Comparison of ENCODE assay signal across 10 cellular contexts in genomic region chr6:123925360-123925759, GRCh38.
DNase-seq lines count a peak whose midpoint lies in the region; ATAC-seq and TF ChIP-seq lines count a peak whose summit lies in the region.
"Had no signal": no experiment of that assay in that cellular context is flagged by ENCODE, and none has a peak within 500 bp of the region (broad histone marks: within the 10 kb centered on the region; RNA-seq: fewer than 3 reads in every experiment).

No MANE protein-coding gene starts in this region.

- H3K4me2 ChIP-seq in PC-9, result no peak overlapping the region
- H3K4me2 ChIP-seq: neural progenitor cell had no signal

- no peaks in the 10 kb centered on the region; the same call in 1 of the 2 replicates for H3F3A ChIP-seq in PC-9 (ENCODE audit: insufficient read depth, low read depth)

- H3K9me3 Mint-ChIP-seq in activated naive CD4-positive, alpha-beta T cell treated with anti-CD3 and anti-CD28 coated beads for 36 hours, result peaks cover 3% of the 10 kb centered on the region
- H3K9me3 Mint-ChIP-seq in mesothelial cell of epicardium, result peaks cover 8% of the 10 kb centered on the region
- H3K9me3 Mint-ChIP-seq: neural progenitor cell; stimulated activated memory B cell treated with anti-CD40 and anti-IgM and Interleukin-4, amounts not matched to agents 10 μg/mL and 1 μg/mL and 100 μg/mL, for 72 hours had no signal

- H4K20me1 ChIP-seq in PC-9 (ENCODE audit: insufficient read depth), result no peaks in the 10 kb centered on the region

- CTCF ChIA-PET in RWPE1 (lab: Yijun Ruan, JAX) (interaction anchor here (1.4 kb wide), 1 partner anchor 123 kb away, joined by 4 read pairs; no protein-coding TSS in a partner anchor), PC-9 (lab: Charles Lee) (no interaction called here)
- CTCF ChIA-PET in activated naive CD4-positive, alpha-beta T cell treated with anti-CD3 and anti-CD28 coated beads for 36 hours (lab: Charles Lee), result no interaction called here

- no peaks in the 10 kb centered on the region for H3K9me3 ChIP-seq in PC-9 (ENCODE audit: insufficient read depth, low read depth)

- H3K36me3 ChIP-seq in PC-9 (ENCODE audit: low read depth), result no peaks in the 10 kb centered on the region
- H3K36me3 ChIP-seq: neural progenitor cell had no signal

- no peaks in the 10 kb centered on the region for H3K79me2 ChIP-seq in PC-9 (ENCODE audit: low read depth)

- no peak overlapping the region for H2AFZ ChIP-seq in PC-9
- H2AFZ ChIP-seq: neural progenitor cell had no signal

- TF ChIP-seq CTCF in RWPE1 (conservative IDR thresholded peaks at IDR 0.05; ENCODE audit: low read depth) (no peak), PC-9 (conservative IDR thresholded peaks at IDR 0.05) (no peak), mesothelial cell of epicardium (IDR thresholded peaks at IDR 0.05; ENCODE audit: unreplicated experiment) (no peak)

- BruUV-seq in PC-9 (replicated peaks; lab: Mats Ljungman, UMichigan), result no TSS peak

- no peaks in the 10 kb centered on the region for H3K36me3 Mint-ChIP-seq in activated naive CD4-positive, alpha-beta T cell treated with anti-CD3 and anti-CD28 coated beads for 36 hours (ENCODE audit: low read depth)
- H3K36me3 Mint-ChIP-seq in mesothelial cell of epicardium, result no peaks in the 10 kb centered on the region
- H3K36me3 Mint-ChIP-seq: neural progenitor cell; stimulated activated memory B cell treated with anti-CD40 and anti-IgM and Interleukin-4, amounts not matched to agents 10 μg/mL and 1 μg/mL and 100 μg/mL, for 72 hours had no signal

- DNase-seq in DMS153 treated with DMSO at 0.1 percent for 48 hours (lab: John Stamatoyannopoulos, UW; ENCODE audit: unreplicated experiment) (peak; percentile 24), RWPE1 (ENCODE audit: low spot score) (peak; percentile 51), NCI-H2196 (lab: John Stamatoyannopoulos, UW; ENCODE audit: unreplicated experiment) (no peak), PC-9 (no peak), mesothelial cell of epicardium (ENCODE audit: low spot score in 2 of 2, unreplicated experiment in 2 of 2) (no peak)
- DNase-seq in activated naive CD4-positive, alpha-beta T cell treated with anti-CD3 and anti-CD28 coated beads for 36 hours, result no peak

- no peaks in the 10 kb centered on the region for H3K4me1 ChIP-seq in PC-9 (replicated peaks; ENCODE audit: insufficient read depth)
- H3K4me1 ChIP-seq: neural progenitor cell had no signal

- H3K4me3 ChIP-seq in PC-9, result no peak overlapping the region
- H3K4me3 ChIP-seq: neural progenitor cell had no signal

- POLR2A ChIA-PET in RWPE1 (lab: Yijun Ruan, JAX; ENCODE audit: low non-redundant PET), result no interaction called here
- POLR2A ChIA-PET in PC-9 (lab: Charles Lee; ENCODE audit: unreplicated experiment), result no interaction called here

- no peak overlapping the region for H3K27ac Mint-ChIP-seq in activated naive CD4-positive, alpha-beta T cell treated with anti-CD3 and anti-CD28 coated beads for 36 hours
- H3K27ac Mint-ChIP-seq in mesothelial cell of epicardium, result no peak overlapping the region
- H3K27ac Mint-ChIP-seq: neural progenitor cell; stimulated activated memory B cell treated with anti-CD40 and anti-IgM and Interleukin-4, amounts not matched to agents 10 μg/mL and 1 μg/mL and 100 μg/mL, for 72 hours had no signal

- H3K27ac ChIP-seq in RWPE1 (no peak overlapping the region), PC-9 (no peak overlapping the region)
- H3K27ac ChIP-seq: neural progenitor cell had no signal

- no peaks in the 10 kb centered on the region for H3K27me3 Mint-ChIP-seq in activated naive CD4-positive, alpha-beta T cell treated with anti-CD3 and anti-CD28 coated beads for 36 hours (ENCODE audit: low read depth)
- peaks cover 57% of the 10 kb centered on the region for H3K27me3 Mint-ChIP-seq in mesothelial cell of epicardium (ENCODE audit: low read depth)
- H3K27me3 Mint-ChIP-seq: stimulated activated memory B cell treated with anti-CD40 and anti-IgM and Interleukin-4, amounts not matched to agents 10 μg/mL and 1 μg/mL and 100 μg/mL, for 72 hours had no signal

- H3K27me3 ChIP-seq in PC-9 (ENCODE audit: insufficient read depth, low read depth), result no peaks in the 10 kb centered on the region

- ATAC-seq in GM19455 (IDR thresholded peaks at IDR 0.05; ENCODE audit: unreplicated experiment) (peak; percentile 91), HG03108 (IDR thresholded peaks at IDR 0.05; ENCODE audit: unreplicated experiment) (peak; percentile 97)
- ATAC-seq: stimulated activated memory B cell treated with anti-CD40 and anti-IgM and Interleukin-4, amounts not matched to agents 10 μg/mL and 1 μg/mL and 100 μg/mL, for 72 hours had no signal

- no peak overlapping the region for H3K4me3 Mint-ChIP-seq in activated naive CD4-positive, alpha-beta T cell treated with anti-CD3 and anti-CD28 coated beads for 36 hours
- H3K4me3 Mint-ChIP-seq in mesothelial cell of epicardium, result no peak overlapping the region
- H3K4me3 Mint-ChIP-seq: neural progenitor cell; stimulated activated memory B cell treated with anti-CD40 and anti-IgM and Interleukin-4, amounts not matched to agents 10 μg/mL and 1 μg/mL and 100 μg/mL, for 72 hours had no signal

- H3K9me2 ChIP-seq in PC-9 (ENCODE audit: insufficient read depth), result peaks cover 2% of the 10 kb centered on the region; the same call in 1 of the 2 replicates

- no peaks in the 10 kb centered on the region for H3K4me1 Mint-ChIP-seq in activated naive CD4-positive, alpha-beta T cell treated with anti-CD3 and anti-CD28 coated beads for 36 hours (ENCODE audit: low read depth)
- no peaks in the 10 kb centered on the region for H3K4me1 Mint-ChIP-seq in mesothelial cell of epicardium
- H3K4me1 Mint-ChIP-seq: stimulated activated memory B cell treated with anti-CD40 and anti-IgM and Interleukin-4, amounts not matched to agents 10 μg/mL and 1 μg/mL and 100 μg/mL, for 72 hours had no signal

- intact Hi-C loops in PC-9 (cut with micrococcal nuclease; ENCODE audit: unreplicated experiment), result no loop called here
- intact Hi-C loops in activated naive CD4-positive, alpha-beta T cell treated with anti-CD3 and anti-CD28 coated beads for 36 hours (cut with micrococcal nuclease), result no loop called here

Comparison
In these comparisons a context has a peak if more than half of its experiments do, and no peak if none do; other contexts are left out.
1. DNase-seq: peak in DMS153 treated with DMSO at 0.1 percent for 48 hours (single experiment) and RWPE1 (single experiment); none in NCI-H2196 (single experiment), PC-9 (0 of 2), activated naive CD4-positive, alpha-beta T cell treated with anti-CD3 and anti-CD28 coated beads for 36 hours (single experiment) and mesothelial cell of epicardium (0 of 2).